In genomic region chr2:99754215-99754614, GRCh38 we compare ENCODE assay signal across 18 cellular contexts.
DNase-seq lines count a peak whose midpoint lies in the region; ATAC-seq and TF ChIP-seq lines count a peak whose summit lies in the region.
"Had no signal": no experiment of that assay in that cellular context is flagged by ENCODE, and none has a peak within 500 bp of the region (broad histone marks: within the 10 kb centered on the region; RNA-seq: fewer than 3 reads in every experiment).

No MANE protein-coding gene starts in this region.

- H3K4me1 Mint-ChIP-seq in stimulated activated naive B cell treated with anti-CD40 and anti-IgM and Interleukin-4, amounts not matched to agents 10 μg/mL and 1 μg/mL and 100 μg/mL, for 72 hours = peaks cover 12 to 19% of the 10 kb centered on the region in 2 donors
- H3K4me1 Mint-ChIP-seq: nephron had no signal

- H3K27ac Mint-ChIP-seq in stimulated activated naive B cell treated with anti-CD40 and anti-IgM and Interleukin-4, amounts not matched to agents 10 μg/mL and 1 μg/mL and 100 μg/mL, for 72 hours = peak overlapping the region; percentile 11
- H3K27ac Mint-ChIP-seq: nephron had no signal

- TF ChIP-seq CTCF in epithelial cell of esophagus (IDR thresholded peaks at IDR 0.05; ENCODE audit: insufficient read depth, low read depth, low read length, missing control alignments) = no peak

- DNase-seq in ELR (ENCODE audit: low read depth) (peak; percentile 82), NCI-H526 (lab: John Stamatoyannopoulos, UW) (peak; percentile 9 to 65), epithelial cell of esophagus (ENCODE audit: low read depth) (peak; percentile 33), AML-193 (lab: John Stamatoyannopoulos, UW) (no peak), H4 (ENCODE audit: low spot score) (no peak)
- DNase-seq in stimulated activated naive B cell treated with anti-CD40 and anti-IgM and Interleukin-4, amounts not matched to agents 10 μg/mL and 1 μg/mL and 100 μg/mL, for 72 hours = no peak
- DNase-seq in stimulated activated naive CD4-positive, alpha-beta T cell treated with Interleukin-2 at 50 U/mL for 16 hours (lab: John Stamatoyannopoulos, UW) = no peak
- DNase-seq: activated CD4-positive, alpha-beta T cell treated with anti-CD3 and anti-CD28 coated beads for 1 hour; cortex of kidney; hippocampal formation; MM.1S; NCI-H2029; NCI-H524 treated with DMSO at 0.1 percent for 48 hours; T-helper 9 cell had no signal

- no peak overlapping the region for H3K4me3 Mint-ChIP-seq in stimulated activated naive B cell treated with anti-CD40 and anti-IgM and Interleukin-4, amounts not matched to agents 10 μg/mL and 1 μg/mL and 100 μg/mL, for 72 hours
- H3K4me3 Mint-ChIP-seq: nephron had no signal

- ATAC-seq in stimulated activated naive B cell treated with anti-CD40 and anti-IgM and Interleukin-4, amounts not matched to agents 10 μg/mL and 1 μg/mL and 100 μg/mL, for 72 hours (replicated peaks) = no peak

- H3K9me3 Mint-ChIP-seq in stimulated activated naive B cell treated with anti-CD40 and anti-IgM and Interleukin-4, amounts not matched to agents 10 μg/mL and 1 μg/mL and 100 μg/mL, for 72 hours = no peaks in the 10 kb centered on the region
- H3K9me3 Mint-ChIP-seq: nephron had no signal

- peaks cover 10 to 26% of the 10 kb centered on the region in 2 donors for H3K36me3 Mint-ChIP-seq in stimulated activated naive B cell treated with anti-CD40 and anti-IgM and Interleukin-4, amounts not matched to agents 10 μg/mL and 1 μg/mL and 100 μg/mL, for 72 hours

- no peak overlapping the region for H3K4me3 ChIP-seq in epithelial cell of esophagus (ENCODE audit: low read length)
- H3K4me3 ChIP-seq: PC-9, prostate gland, thoracic aorta had no signal

- H3K27me3 Mint-ChIP-seq in stimulated activated naive B cell treated with anti-CD40 and anti-IgM and Interleukin-4, amounts not matched to agents 10 μg/mL and 1 μg/mL and 100 μg/mL, for 72 hours = no peaks in the 10 kb centered on the region

Comparison
In these comparisons a context has a peak if more than half of its experiments do, and no peak if none do; other contexts are left out.
1. DNase-seq: peak in ELR (single experiment), NCI-H526 (2 of 2) and epithelial cell of esophagus (single experiment); none in stimulated activated naive B cell treated with anti-CD40 and anti-IgM and Interleukin-4, amounts not matched to agents 10 μg/mL and 1 μg/mL and 100 μg/mL, for 72 hours (single experiment), AML-193 (0 of 2), H4 (single experiment) and stimulated activated naive CD4-positive, alpha-beta T cell treated with Interleukin-2 at 50 U/mL for 16 hours (single experiment).